ENCODE assay signal across 1 cellular context in the genomic region with DNA sequence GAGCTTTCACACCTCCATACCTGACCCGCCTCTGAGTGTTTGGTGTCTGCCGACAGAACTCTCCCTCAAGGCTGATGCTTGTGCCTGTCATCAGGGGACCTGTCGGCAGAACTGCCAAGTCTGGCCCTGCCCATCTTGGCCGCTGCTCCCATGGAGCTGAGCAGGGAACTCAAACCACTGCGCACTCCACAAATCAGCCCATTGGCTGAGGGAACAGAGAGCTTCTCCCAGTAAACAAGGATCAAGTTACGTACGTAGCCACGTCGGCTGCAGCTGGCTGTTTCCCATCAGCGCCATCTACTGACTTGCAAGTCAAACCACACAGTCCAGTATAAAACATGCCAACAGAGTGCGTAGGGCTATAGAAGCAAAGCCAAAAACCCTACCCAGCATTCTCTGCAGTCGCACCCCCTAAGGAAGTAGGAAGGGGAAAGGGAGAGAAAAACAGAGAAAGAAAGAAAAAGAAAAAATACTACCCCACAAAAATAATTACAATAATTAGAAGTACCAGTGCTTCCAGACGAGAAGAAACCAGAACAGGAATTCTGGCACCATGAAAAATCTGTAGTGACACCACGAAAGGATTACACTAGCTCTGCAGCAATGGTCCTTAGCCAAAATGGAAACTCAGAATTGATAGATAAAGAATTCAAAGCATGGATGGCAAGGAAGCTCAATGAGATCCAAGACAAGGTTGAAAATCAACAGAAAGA.
TF ChIP-seq lines count a peak whose summit lies in the region.

No MANE protein-coding gene starts in this region.

TF ChIP-seq in K562, 482 proteins besides CTCF, POLR2A, EP300 and RAD21:
- TF ChIP-seq ZNF146 (CRISPR knock-in tag; IDR thresholded peaks at IDR 0.05; ENCODE audit: unreplicated experiment) = no peak
- TF ChIP-seq, protein P1, sequence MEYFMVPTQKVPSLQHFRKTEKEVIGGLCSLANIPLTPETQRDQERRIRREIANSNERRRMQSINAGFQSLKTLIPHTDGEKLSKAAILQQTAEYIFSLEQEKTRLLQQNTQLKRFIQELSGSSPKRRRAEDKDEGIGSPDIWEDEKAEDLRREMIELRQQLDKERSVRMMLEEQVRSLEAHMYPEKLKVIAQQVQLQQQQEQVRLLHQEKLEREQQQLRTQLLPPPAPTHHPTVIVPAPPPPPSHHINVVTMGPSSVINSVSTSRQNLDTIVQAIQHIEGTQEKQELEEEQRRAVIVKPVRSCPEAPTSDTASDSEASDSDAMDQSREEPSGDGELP (CRISPR knock-in tag; IDR thresholded peaks at IDR 0.05; ENCODE audit: borderline replicate concordance) = 0 out of 2 replicates have a peak, but pooled peaks have one; percentile 37
